Comparison of ENCODE assay signal across 1 cellular context in the genomic region with DNA sequence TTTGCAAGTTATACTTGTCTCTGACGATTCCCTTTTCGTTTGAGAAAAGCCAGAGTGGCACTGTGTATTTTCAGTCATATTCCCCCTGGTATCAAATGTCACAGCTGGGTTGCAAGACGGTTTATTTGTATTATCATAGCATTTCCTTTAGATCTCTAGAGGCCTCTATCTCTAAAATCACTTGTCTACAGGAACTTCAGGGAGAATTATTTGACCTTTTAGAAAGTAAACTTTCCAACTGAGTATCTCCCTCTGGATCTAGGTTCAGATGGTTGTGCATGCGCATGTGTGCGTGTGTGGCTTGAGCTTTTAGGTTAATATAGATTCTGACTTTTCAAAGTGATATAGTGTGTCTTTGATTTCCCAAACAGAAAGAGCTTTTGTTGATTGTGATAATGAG.
TF ChIP-seq lines count a peak whose summit lies in the region.

No MANE protein-coding gene starts in this region.

TF ChIP-seq in HepG2, 621 proteins besides CTCF, POLR2A, EP300 and RAD21 (continued from another document and continues in another):
- TF ChIP-seq, protein P1, sequence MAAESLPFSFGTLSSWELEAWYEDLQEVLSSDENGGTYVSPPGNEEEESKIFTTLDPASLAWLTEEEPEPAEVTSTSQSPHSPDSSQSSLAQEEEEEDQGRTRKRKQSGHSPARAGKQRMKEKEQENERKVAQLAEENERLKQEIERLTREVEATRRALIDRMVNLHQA (CRISPR knock-in tag; IDR thresholded peaks at IDR 0.05): no peak
- TF ChIP-seq MZF1 (CRISPR knock-in tag; IDR thresholded peaks at IDR 0.05; ENCODE audit: borderline replicate concordance) (no peak), HNF1A (IDR thresholded peaks at IDR 0.05; ENCODE audit: low read depth) (no peak), HNF1A (CRISPR knock-in tag; IDR thresholded peaks at IDR 0.05; ENCODE audit: borderline replicate concordance) (peak; percentile 42; the same call in 1 of the 2 replicates), CREB1 (IDR thresholded peaks at IDR 0.05) (no peak), CREB1 (CRISPR knock-in tag; IDR thresholded peaks at IDR 0.05) (0 out of 2 replicates have a peak, but pooled peaks have one; percentile 23), ARID4A (CRISPR knock-in tag; IDR thresholded peaks at IDR 0.05; ENCODE audit: borderline replicate concordance) (no peak), ZNF274 (CRISPR knock-in tag; IDR thresholded peaks at IDR 0.05) (no peak), PBX2 (CRISPR knock-in tag; IDR thresholded peaks at IDR 0.05) (no peak), THAP8 (CRISPR knock-in tag; IDR thresholded peaks at IDR 0.05; ENCODE audit: borderline replicate concordance) (no peak), HDAC2 (CRISPR knock-in tag; IDR thresholded peaks at IDR 0.05) (peak; percentile 38; the same call in 1 of the 2 replicates), NR2F2 (IDR thresholded peaks at IDR 0.05; ENCODE audit: borderline replicate concordance, low read depth) (peak; percentile 82), ZNF605 (CRISPR knock-in tag; IDR thresholded peaks at IDR 0.05) (no peak), GABPA (IDR thresholded peaks at IDR 0.05; ENCODE audit: low read depth, low read length) (no peak), GABPA (CRISPR knock-in tag; IDR thresholded peaks at IDR 0.05; ENCODE audit: low read depth) (no peak), ZNF713 (CRISPR knock-in tag; IDR thresholded peaks at IDR 0.05) (no peak), FOXP4 (CRISPR knock-in tag; IDR thresholded peaks at IDR 0.05) (peak; percentile 49; the same call in 1 of the 2 replicates), FOXC1 (CRISPR knock-in tag; IDR thresholded peaks at IDR 0.05; ENCODE audit: borderline replicate concordance) (no peak), ZNF883 (CRISPR knock-in tag; IDR thresholded peaks at IDR 0.05; ENCODE audit: not compliant biosample characterization) (no peak), HNRNPK (IDR thresholded peaks at IDR 0.05; ENCODE audit: low read depth, low read length, poor library complexity, severe bottlenecking) (no peak), ZNF790 (CRISPR knock-in tag; IDR thresholded peaks at IDR 0.05; ENCODE audit: borderline replicate concordance) (no peak), NFE2L2 (IDR thresholded peaks at IDR 0.05; ENCODE audit: low read length) (no peak), ZFP36L1 (CRISPR knock-in tag; IDR thresholded peaks at IDR 0.05) (no peak), MXI1 (IDR thresholded peaks at IDR 0.05; ENCODE audit: borderline replicate concordance, low read depth, low read length) (no peak), ZNF513 (CRISPR knock-in tag; conservative IDR thresholded peaks at IDR 0.05) (no peak), ZNF878 (CRISPR knock-in tag; IDR thresholded peaks at IDR 0.05) (no peak), ZNF747 (CRISPR knock-in tag; IDR thresholded peaks at IDR 0.05; ENCODE audit: borderline replicate concordance) (no peak), RCOR2 (CRISPR knock-in tag; IDR thresholded peaks at IDR 0.05) (no peak), ZSCAN29 (CRISPR knock-in tag; conservative IDR thresholded peaks at IDR 0.05) (no peak), ZNF589 (CRISPR knock-in tag; conservative IDR thresholded peaks at IDR 0.05) (no peak), TBL1XR1 (IDR thresholded peaks at IDR 0.05; ENCODE audit: borderline replicate concordance, low read length, partially characterized antibody) (no peak)
- TF ChIP-seq, protein P2, sequence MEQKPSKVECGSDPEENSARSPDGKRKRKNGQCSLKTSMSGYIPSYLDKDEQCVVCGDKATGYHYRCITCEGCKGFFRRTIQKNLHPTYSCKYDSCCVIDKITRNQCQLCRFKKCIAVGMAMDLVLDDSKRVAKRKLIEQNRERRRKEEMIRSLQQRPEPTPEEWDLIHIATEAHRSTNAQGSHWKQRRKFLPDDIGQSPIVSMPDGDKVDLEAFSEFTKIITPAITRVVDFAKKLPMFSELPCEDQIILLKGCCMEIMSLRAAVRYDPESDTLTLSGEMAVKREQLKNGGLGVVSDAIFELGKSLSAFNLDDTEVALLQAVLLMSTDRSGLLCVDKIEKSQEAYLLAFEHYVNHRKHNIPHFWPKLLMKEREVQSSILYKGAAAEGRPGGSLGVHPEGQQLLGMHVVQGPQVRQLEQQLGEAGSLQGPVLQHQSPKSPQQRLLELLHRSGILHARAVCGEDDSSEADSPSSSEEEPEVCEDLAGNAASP (CRISPR knock-in tag; IDR thresholded peaks at IDR 0.05; ENCODE audit: borderline replicate concordance): no peak
- TF ChIP-seq, protein P3, sequence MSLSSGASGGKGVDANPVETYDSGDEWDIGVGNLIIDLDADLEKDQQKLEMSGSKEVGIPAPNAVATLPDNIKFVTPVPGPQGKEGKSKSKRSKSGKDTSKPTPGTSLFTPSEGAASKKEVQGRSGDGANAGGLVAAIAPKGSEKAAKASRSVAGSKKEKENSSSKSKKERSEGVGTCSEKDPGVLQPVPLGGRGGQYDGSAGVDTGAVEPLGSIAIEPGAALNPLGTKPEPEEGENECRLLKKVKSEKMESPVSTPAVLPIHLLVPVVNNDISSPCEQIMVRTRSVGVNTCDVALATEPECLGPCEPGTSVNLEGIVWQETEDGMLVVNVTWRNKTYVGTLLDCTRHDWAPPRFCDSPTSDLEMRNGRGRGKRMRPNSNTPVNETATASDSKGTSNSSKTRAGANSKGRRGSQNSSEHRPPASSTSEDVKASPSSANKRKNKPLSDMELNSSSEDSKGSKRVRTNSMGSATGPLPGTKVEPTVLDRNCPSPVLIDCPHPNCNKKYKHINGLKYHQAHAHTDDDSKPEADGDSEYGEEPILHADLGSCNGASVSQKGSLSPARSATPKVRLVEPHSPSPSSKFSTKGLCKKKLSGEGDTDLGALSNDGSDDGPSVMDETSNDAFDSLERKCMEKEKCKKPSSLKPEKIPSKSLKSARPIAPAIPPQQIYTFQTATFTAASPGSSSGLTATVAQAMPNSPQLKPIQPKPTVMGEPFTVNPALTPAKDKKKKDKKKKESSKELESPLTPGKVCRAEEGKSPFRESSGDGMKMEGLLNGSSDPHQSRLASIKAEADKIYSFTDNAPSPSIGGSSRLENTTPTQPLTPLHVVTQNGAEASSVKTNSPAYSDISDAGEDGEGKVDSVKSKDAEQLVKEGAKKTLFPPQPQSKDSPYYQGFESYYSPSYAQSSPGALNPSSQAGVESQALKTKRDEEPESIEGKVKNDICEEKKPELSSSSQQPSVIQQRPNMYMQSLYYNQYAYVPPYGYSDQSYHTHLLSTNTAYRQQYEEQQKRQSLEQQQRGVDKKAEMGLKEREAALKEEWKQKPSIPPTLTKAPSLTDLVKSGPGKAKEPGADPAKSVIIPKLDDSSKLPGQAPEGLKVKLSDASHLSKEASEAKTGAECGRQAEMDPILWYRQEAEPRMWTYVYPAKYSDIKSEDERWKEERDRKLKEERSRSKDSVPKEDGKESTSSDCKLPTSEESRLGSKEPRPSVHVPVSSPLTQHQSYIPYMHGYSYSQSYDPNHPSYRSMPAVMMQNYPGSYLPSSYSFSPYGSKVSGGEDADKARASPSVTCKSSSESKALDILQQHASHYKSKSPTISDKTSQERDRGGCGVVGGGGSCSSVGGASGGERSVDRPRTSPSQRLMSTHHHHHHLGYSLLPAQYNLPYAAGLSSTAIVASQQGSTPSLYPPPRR (CRISPR knock-in tag; IDR thresholded peaks at IDR 0.05; ENCODE audit: borderline replicate concordance): peak; percentile 70
- TF ChIP-seq, protein P4, sequence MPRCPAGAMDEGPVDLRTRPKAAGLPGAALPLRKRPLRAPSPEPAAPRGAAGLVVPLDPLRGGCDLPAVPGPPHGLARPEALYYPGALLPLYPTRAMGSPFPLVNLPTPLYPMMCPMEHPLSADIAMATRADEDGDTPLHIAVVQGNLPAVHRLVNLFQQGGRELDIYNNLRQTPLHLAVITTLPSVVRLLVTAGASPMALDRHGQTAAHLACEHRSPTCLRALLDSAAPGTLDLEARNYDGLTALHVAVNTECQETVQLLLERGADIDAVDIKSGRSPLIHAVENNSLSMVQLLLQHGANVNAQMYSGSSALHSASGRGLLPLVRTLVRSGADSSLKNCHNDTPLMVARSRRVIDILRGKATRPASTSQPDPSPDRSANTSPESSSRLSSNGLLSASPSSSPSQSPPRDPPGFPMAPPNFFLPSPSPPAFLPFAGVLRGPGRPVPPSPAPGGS (CRISPR knock-in tag; IDR thresholded peaks at IDR 0.05): no peak
